ENCODE assay signal across 1 cellular context in genomic region chr18:28176933-28177827, GRCh38.
TF ChIP-seq lines count a peak whose summit lies in the region.

Gene CDH2 (minus strand): TSS chr18:28177130. CDS start chr18:28177022, 108 bp downstream.

TF ChIP-seq in HepG2, 621 proteins besides CTCF, POLR2A, EP300 and RAD21 (continued from another document):
- TF ChIP-seq GABPB1 (CRISPR knock-in tag; IDR thresholded peaks at IDR 0.05) (peak; percentile 63; the same call in 1 of the 2 replicates), SRSF1 (optimal IDR thresholded peaks at IDR 0.05; ENCODE audit: low read depth, low read length) (peak; percentile 37), PCBP1 (IDR thresholded peaks at IDR 0.05; ENCODE audit: borderline replicate concordance, low read depth, low read length) (0 out of 2 replicates have a peak, but pooled peaks have one; percentile 20), ZNF639 (CRISPR knock-in tag; conservative IDR thresholded peaks at IDR 0.05) (0 out of 2 replicates have a peak, but pooled peaks have one; percentile 19), KDM5B (CRISPR knock-in tag; IDR thresholded peaks at IDR 0.05; ENCODE audit: borderline replicate concordance) (peak; percentile 71; the same call in 1 of the 2 replicates), ZBTB33 (CRISPR knock-in tag; IDR thresholded peaks at IDR 0.05) (no peak), ZFX (CRISPR knock-in tag; IDR thresholded peaks at IDR 0.05; ENCODE audit: low read depth) (peak; percentile 40), ZNF281 (CRISPR knock-in tag; IDR thresholded peaks at IDR 0.05; ENCODE audit: borderline replicate concordance) (peak; percentile 10; the same call in 1 of the 2 replicates), HNRNPK (IDR thresholded peaks at IDR 0.05; ENCODE audit: low read depth, low read length, poor library complexity, severe bottlenecking) (peak; percentile 98), HNRNPLL (IDR thresholded peaks at IDR 0.05; ENCODE audit: low read depth, low read length, poor library complexity, severe bottlenecking) (peak; percentile 38), CERS6 (CRISPR knock-in tag; IDR thresholded peaks at IDR 0.05) (no peak), ZNF687 (CRISPR knock-in tag; IDR thresholded peaks at IDR 0.05) (peak; percentile 63), HOXA5 (CRISPR knock-in tag; IDR thresholded peaks at IDR 0.05) (peak; percentile 35; the same call in 1 of the 2 replicates), NR0B2 (CRISPR knock-in tag; IDR thresholded peaks at IDR 0.05) (0 out of 2 replicates have a peak, but pooled peaks have one; percentile 22), ZNF570 (CRISPR knock-in tag; IDR thresholded peaks at IDR 0.05; ENCODE audit: borderline replicate concordance) (no peak)
